ENCODE assay signal across 1 cellular context in genomic region chr6:20540683-20541082, GRCh38.
TF ChIP-seq lines count a peak whose summit lies in the region.

No MANE protein-coding gene starts in this region.

TF ChIP-seq in HepG2, 621 proteins besides CTCF, POLR2A, EP300 and RAD21 (continues in another document):
- TF ChIP-seq SIX1 (CRISPR knock-in tag; IDR thresholded peaks at IDR 0.05; ENCODE audit: borderline replicate concordance) (peak; percentile 30; the same call in 1 of the 2 replicates), TEAD3 (CRISPR knock-in tag; optimal IDR thresholded peaks at IDR 0.05; ENCODE audit: borderline replicate concordance) (peak; percentile 25), RXRB (CRISPR knock-in tag; IDR thresholded peaks at IDR 0.05; ENCODE audit: borderline replicate concordance) (0 out of 2 replicates have a peak, but pooled peaks have one; percentile 29), GATAD2A (CRISPR knock-in tag; IDR thresholded peaks at IDR 0.05) (0 out of 2 replicates have a peak, but pooled peaks have one; percentile 40), JUN (CRISPR knock-in tag; IDR thresholded peaks at IDR 0.05) (peak; percentile 34; the same call in 1 of the 2 replicates), TOE1 (CRISPR knock-in tag; IDR thresholded peaks at IDR 0.05) (no peak), SALL1 (CRISPR knock-in tag; IDR thresholded peaks at IDR 0.05) (peak; percentile 66; the same call in 1 of the 2 replicates), NFYB (CRISPR knock-in tag; IDR thresholded peaks at IDR 0.05) (no peak), NCOA5 (CRISPR knock-in tag; IDR thresholded peaks at IDR 0.05) (no peak), SOX6 (IDR thresholded peaks at IDR 0.05) (no peak), SOX6 (CRISPR knock-in tag; IDR thresholded peaks at IDR 0.05) (peak; percentile 28; the same call in 1 of the 2 replicates), ZNF788 (CRISPR knock-in tag; IDR thresholded peaks at IDR 0.05; ENCODE audit: borderline replicate concordance) (0 out of 2 replicates have a peak, but pooled peaks have one; percentile 23), BORCS8-MEF2B (CRISPR knock-in tag; IDR thresholded peaks at IDR 0.05) (no peak), RBM22 (optimal IDR thresholded peaks at IDR 0.05; ENCODE audit: low read length) (no peak), TAF1 (CRISPR knock-in tag; IDR thresholded peaks at IDR 0.05) (no peak), ATF2 (CRISPR knock-in tag; IDR thresholded peaks at IDR 0.05) (peak; percentile 87; the same call in 1 of the 2 replicates), ZBTB7A (CRISPR knock-in tag; IDR thresholded peaks at IDR 0.05) (no peak), MIER2 (CRISPR knock-in tag; IDR thresholded peaks at IDR 0.05) (no peak), GTF2F1 (IDR thresholded peaks at IDR 0.05; ENCODE audit: low read length) (no peak), CEBPG (CRISPR knock-in tag; IDR thresholded peaks at IDR 0.05) (peak; percentile 19; the same call in 1 of the 2 replicates), SAP130 (CRISPR knock-in tag; IDR thresholded peaks at IDR 0.05; ENCODE audit: low read depth) (peak; percentile 41), KAT8 (CRISPR knock-in tag; IDR thresholded peaks at IDR 0.05) (0 out of 2 replicates have a peak, but pooled peaks have one; percentile 35), SRY (CRISPR knock-in tag; IDR thresholded peaks at IDR 0.05) (no peak), TRAFD1 (CRISPR knock-in tag; IDR thresholded peaks at IDR 0.05; ENCODE audit: borderline replicate concordance) (no peak), ZNF354B (CRISPR knock-in tag; IDR thresholded peaks at IDR 0.05) (no peak), RXRA (CRISPR knock-in tag; IDR thresholded peaks at IDR 0.05) (no peak), TEF (CRISPR knock-in tag; IDR thresholded peaks at IDR 0.05) (peak; percentile 92; the same call in 1 of the 2 replicates), FOXP1 (IDR thresholded peaks at IDR 0.05) (no peak), FOXP1 (CRISPR knock-in tag; IDR thresholded peaks at IDR 0.05) (no peak), RARA (CRISPR knock-in tag; IDR thresholded peaks at IDR 0.05) (peak; percentile 70), EZH2 (conservative IDR thresholded peaks at IDR 0.05; ENCODE audit: low read depth, low read length) (no peak), ZNF780A (CRISPR knock-in tag; IDR thresholded peaks at IDR 0.05) (no peak), ZNF224 (CRISPR knock-in tag; IDR thresholded peaks at IDR 0.05) (no peak), ATF7 (IDR thresholded peaks at IDR 0.05) (no peak; the same call in 1 of the 2 replicates), ATF7 (CRISPR knock-in tag; IDR thresholded peaks at IDR 0.05) (0 out of 2 replicates have a peak, but pooled peaks have one; percentile 62), ZGPAT (CRISPR knock-in tag; IDR thresholded peaks at IDR 0.05) (no peak), ZNF775 (CRISPR knock-in tag; IDR thresholded peaks at IDR 0.05; ENCODE audit: borderline replicate concordance) (0 out of 2 replicates have a peak, but pooled peaks have one; percentile 58), ZFYVE20 (CRISPR knock-in tag; IDR thresholded peaks at IDR 0.05; ENCODE audit: borderline replicate concordance, low read depth) (no peak), HNF4G (IDR thresholded peaks at IDR 0.05; ENCODE audit: borderline replicate concordance, low read depth, low read length) (no peak), HNF4G (CRISPR knock-in tag; IDR thresholded peaks at IDR 0.05; ENCODE audit: borderline replicate concordance, low read depth) (no peak), FOSL2 (CRISPR knock-in tag; IDR thresholded peaks at IDR 0.05) (0 out of 2 replicates have a peak, but pooled peaks have one; percentile 42), HMG20A (CRISPR knock-in tag; IDR thresholded peaks at IDR 0.05; ENCODE audit: borderline replicate concordance) (peak; percentile 40; the same call in 1 of the 2 replicates), HOMEZ (CRISPR knock-in tag; IDR thresholded peaks at IDR 0.05; ENCODE audit: low read depth) (peak; percentile 96), HOXA3 (CRISPR knock-in tag; IDR thresholded peaks at IDR 0.05) (no peak), SMC3 (IDR thresholded peaks at IDR 0.05; ENCODE audit: low read length) (no peak), MXD3 (CRISPR knock-in tag; IDR thresholded peaks at IDR 0.05) (no peak), CREB1 (IDR thresholded peaks at IDR 0.05) (no peak), CREB1 (CRISPR knock-in tag; IDR thresholded peaks at IDR 0.05) (no peak), ZNF343 (CRISPR knock-in tag; IDR thresholded peaks at IDR 0.05) (no peak), SOX5 (CRISPR knock-in tag; IDR thresholded peaks at IDR 0.05; ENCODE audit: borderline replicate concordance) (0 out of 2 replicates have a peak, but pooled peaks have one; percentile 25)
- TF ChIP-seq, protein P1, sequence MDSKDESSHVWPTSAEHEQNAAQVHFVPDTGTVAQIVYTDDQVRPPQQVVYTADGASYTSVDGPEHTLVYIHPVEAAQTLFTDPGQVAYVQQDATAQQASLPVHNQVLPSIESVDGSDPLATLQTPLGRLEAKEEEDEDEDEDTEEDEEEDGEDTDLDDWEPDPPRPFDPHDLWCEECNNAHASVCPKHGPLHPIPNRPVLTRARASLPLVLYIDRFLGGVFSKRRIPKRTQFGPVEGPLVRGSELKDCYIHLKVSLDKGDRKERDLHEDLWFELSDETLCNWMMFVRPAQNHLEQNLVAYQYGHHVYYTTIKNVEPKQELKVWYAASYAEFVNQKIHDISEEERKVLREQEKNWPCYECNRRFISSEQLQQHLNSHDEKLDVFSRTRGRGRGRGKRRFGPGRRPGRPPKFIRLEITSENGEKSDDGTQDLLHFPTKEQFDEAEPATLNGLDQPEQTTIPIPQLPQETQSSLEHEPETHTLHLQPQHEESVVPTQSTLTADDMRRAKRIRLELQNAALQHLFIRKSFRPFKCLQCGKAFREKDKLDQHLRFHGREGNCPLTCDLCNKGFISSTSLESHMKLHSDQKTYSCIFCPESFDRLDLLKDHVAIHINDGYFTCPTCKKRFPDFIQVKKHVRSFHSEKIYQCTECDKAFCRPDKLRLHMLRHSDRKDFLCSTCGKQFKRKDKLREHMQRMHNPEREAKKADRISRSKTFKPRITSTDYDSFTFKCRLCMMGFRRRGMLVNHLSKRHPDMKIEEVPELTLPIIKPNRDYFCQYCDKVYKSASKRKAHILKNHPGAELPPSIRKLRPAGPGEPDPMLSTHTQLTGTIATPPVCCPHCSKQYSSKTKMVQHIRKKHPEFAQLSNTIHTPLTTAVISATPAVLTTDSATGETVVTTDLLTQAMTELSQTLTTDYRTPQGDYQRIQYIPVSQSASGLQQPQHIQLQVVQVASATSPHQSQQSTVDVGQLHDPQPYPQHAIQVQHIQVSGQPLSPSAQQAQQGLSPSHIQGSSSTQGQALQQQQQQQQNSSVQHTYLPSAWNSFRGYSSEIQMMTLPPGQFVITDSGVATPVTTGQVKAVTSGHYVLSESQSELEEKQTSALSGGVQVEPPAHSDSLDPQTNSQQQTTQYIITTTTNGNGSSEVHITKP (CRISPR knock-in tag; IDR thresholded peaks at IDR 0.05; ENCODE audit: low read depth) = no peak
- TF ChIP-seq, protein P2, sequence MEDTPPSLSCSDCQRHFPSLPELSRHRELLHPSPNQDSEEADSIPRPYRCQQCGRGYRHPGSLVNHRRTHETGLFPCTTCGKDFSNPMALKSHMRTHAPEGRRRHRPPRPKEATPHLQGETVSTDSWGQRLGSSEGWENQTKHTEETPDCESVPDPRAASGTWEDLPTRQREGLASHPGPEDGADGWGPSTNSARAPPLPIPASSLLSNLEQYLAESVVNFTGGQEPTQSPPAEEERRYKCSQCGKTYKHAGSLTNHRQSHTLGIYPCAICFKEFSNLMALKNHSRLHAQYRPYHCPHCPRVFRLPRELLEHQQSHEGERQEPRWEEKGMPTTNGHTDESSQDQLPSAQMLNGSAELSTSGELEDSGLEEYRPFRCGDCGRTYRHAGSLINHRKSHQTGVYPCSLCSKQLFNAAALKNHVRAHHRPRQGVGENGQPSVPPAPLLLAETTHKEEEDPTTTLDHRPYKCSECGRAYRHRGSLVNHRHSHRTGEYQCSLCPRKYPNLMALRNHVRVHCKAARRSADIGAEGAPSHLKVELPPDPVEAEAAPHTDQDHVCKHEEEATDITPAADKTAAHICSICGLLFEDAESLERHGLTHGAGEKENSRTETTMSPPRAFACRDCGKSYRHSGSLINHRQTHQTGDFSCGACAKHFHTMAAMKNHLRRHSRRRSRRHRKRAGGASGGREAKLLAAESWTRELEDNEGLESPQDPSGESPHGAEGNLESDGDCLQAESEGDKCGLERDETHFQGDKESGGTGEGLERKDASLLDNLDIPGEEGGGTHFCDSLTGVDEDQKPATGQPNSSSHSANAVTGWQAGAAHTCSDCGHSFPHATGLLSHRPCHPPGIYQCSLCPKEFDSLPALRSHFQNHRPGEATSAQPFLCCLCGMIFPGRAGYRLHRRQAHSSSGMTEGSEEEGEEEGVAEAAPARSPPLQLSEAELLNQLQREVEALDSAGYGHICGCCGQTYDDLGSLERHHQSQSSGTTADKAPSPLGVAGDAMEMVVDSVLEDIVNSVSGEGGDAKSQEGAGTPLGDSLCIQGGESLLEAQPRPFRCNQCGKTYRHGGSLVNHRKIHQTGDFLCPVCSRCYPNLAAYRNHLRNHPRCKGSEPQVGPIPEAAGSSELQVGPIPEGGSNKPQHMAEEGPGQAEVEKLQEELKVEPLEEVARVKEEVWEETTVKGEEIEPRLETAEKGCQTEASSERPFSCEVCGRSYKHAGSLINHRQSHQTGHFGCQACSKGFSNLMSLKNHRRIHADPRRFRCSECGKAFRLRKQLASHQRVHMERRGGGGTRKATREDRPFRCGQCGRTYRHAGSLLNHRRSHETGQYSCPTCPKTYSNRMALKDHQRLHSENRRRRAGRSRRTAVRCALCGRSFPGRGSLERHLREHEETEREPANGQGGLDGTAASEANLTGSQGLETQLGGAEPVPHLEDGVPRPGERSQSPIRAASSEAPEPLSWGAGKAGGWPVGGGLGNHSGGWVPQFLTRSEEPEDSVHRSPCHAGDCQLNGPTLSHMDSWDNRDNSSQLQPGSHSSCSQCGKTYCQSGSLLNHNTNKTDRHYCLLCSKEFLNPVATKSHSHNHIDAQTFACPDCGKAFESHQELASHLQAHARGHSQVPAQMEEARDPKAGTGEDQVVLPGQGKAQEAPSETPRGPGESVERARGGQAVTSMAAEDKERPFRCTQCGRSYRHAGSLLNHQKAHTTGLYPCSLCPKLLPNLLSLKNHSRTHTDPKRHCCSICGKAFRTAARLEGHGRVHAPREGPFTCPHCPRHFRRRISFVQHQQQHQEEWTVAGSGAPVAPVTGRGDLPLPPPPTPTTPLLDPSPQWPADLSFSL (CRISPR knock-in tag; IDR thresholded peaks at IDR 0.05) = no peak
